9 cellular contexts compared by ENCODE assay signal in the genomic region with DNA sequence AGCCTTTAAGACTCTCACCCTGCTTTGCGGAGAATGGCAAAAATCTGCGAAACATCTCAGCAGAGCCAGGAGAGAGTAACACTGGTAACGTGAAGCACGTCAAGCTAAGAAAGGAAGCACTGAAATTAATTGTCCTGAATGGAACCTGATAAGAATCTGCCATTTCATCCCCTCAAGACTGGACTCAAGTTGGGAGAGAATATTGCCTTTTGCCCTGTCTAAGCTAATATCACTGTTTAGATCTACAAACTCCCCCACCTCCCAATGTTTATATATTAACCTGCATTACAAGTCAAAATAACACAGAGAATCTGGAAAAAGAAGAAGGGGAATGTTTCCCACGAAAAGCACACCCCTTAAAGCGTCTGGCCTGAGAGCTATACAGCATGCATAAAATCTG. TPM values are rescaled to one million over a fixed set of nuclear protein-coding genes. Genes with fewer than 3 reads are reported as not detected.
DNase-seq lines count a peak whose midpoint lies in the region; ATAC-seq, FAIRE-seq and TF ChIP-seq lines count a peak whose summit lies in the region.
"Had no signal": no experiment of that assay in that cellular context is flagged by ENCODE, and none has a peak within 500 bp of the region (broad histone marks: within the 10 kb centered on the region; RNA-seq: fewer than 3 reads in every experiment).

No MANE protein-coding gene starts in this region.

- H3K4me1 Mint-ChIP-seq in activated naive CD4-positive, alpha-beta T cell treated with anti-CD3 and anti-CD28 coated beads, Interleukin-2, amount 50 U/mL, for 24 hours, result peaks cover 38% of the 10 kb centered on the region
- H3K4me1 Mint-ChIP-seq in astrocyte (ENCODE audit: low read depth, unreplicated experiment), result peaks cover 6% of the 10 kb centered on the region
- H3K4me1 Mint-ChIP-seq in type B pancreatic cell (ENCODE audit: unreplicated experiment), result peaks cover 32% of the 10 kb centered on the region

- H4K20me1 ChIP-seq in astrocyte (ENCODE audit: insufficient read depth, low read length), result peaks cover 12% of the 10 kb centered on the region

- H3K4me1 ChIP-seq in astrocyte (ENCODE audit: insufficient read depth, low read length) (peaks cover 12% of the 10 kb centered on the region), mononuclear cell (ENCODE audit: insufficient read depth, low read length) (peaks cover 36% of the 10 kb centered on the region)

- no peak for DNase-seq in activated naive CD4-positive, alpha-beta T cell treated with anti-CD3 and anti-CD28 coated beads, Interleukin-2, amount 50 U/mL, for 16 hours
- no peak for DNase-seq in astrocyte (ENCODE audit: low read depth)
- no peak for DNase-seq in type B pancreatic cell (ENCODE audit: extremely low spot score, unreplicated experiment)
- no peak for DNase-seq in 8988T
- no peak for DNase-seq in NCI-H2029 (lab: John Stamatoyannopoulos, UW)

- no peaks in the 10 kb centered on the region for H3K79me2 ChIP-seq in astrocyte (ENCODE audit: insufficient read depth, low read length)

- peak overlapping the region; percentile 92 for H3K4me3 Mint-ChIP-seq in activated naive CD4-positive, alpha-beta T cell treated with anti-CD3 and anti-CD28 coated beads, Interleukin-2, amount 50 U/mL, for 24 hours
- H3K4me3 Mint-ChIP-seq in astrocyte (ENCODE audit: unreplicated experiment), result peak overlapping the region; percentile 88
- H3K4me3 Mint-ChIP-seq in type B pancreatic cell, result peak overlapping the region; percentile 89

- no peaks in the 10 kb centered on the region for H3K36me3 Mint-ChIP-seq in activated naive CD4-positive, alpha-beta T cell treated with anti-CD3 and anti-CD28 coated beads, Interleukin-2, amount 50 U/mL, for 24 hours
- H3K36me3 Mint-ChIP-seq in astrocyte (ENCODE audit: low read depth, unreplicated experiment) (no peaks in the 10 kb centered on the region), type B pancreatic cell (no peaks in the 10 kb centered on the region)

- H3K4me2 ChIP-seq in astrocyte (ENCODE audit: low read length), result peak overlapping the region; percentile 84

- no peaks in the 10 kb centered on the region for H3K27me3 Mint-ChIP-seq in activated naive CD4-positive, alpha-beta T cell treated with anti-CD3 and anti-CD28 coated beads, Interleukin-2, amount 50 U/mL, for 24 hours
- H3K27me3 Mint-ChIP-seq in astrocyte (ENCODE audit: low read depth, unreplicated experiment), result no peaks in the 10 kb centered on the region
- H3K27me3 Mint-ChIP-seq in type B pancreatic cell, result peaks cover 3% of the 10 kb centered on the region

- FAIRE-seq in astrocyte (lab: Jason Lieb, UNC), result no peak

- no peaks in the 10 kb centered on the region for H3K36me3 ChIP-seq in astrocyte (ENCODE audit: insufficient read depth, low read length)
- H3K36me3 ChIP-seq: HAP-1 had no signal

- ATAC-seq in GM18861 (IDR thresholded peaks at IDR 0.05; ENCODE audit: unreplicated experiment), result no peak

- H3K9me3 ChIP-seq in astrocyte (ENCODE audit: insufficient read depth, low read depth, low read length) (no peaks in the 10 kb centered on the region), mononuclear cell (ENCODE audit: low read depth, low read length) (no peaks in the 10 kb centered on the region)
- H3K9me3 ChIP-seq: HAP-1 had no signal

- H2AFZ ChIP-seq in astrocyte (ENCODE audit: low read depth, low read length), result no peak overlapping the region

- H3K9ac ChIP-seq in astrocyte (ENCODE audit: low read length), result no peak overlapping the region

- TF ChIP-seq CTCF in astrocyte (IDR thresholded peaks at IDR 0.05; ENCODE audit: insufficient read depth, low read depth, low read length), result no peak
- no peak for TF ChIP-seq CTCF in type B pancreatic cell (conservative IDR thresholded peaks at IDR 0.05)

- no peak overlapping the region for H3K27ac ChIP-seq in astrocyte (ENCODE audit: low read depth, low read length)

- peak overlapping the region; percentile 71 for H3K4me3 ChIP-seq in astrocyte (ENCODE audit: insufficient read depth, low read depth, low read length)
- H3K4me3 ChIP-seq in mononuclear cell (ENCODE audit: low read length), result peak overlapping the region; percentile 92

- H3K27me3 ChIP-seq in astrocyte (ENCODE audit: insufficient read depth, low read length) (no peaks in the 10 kb centered on the region), mononuclear cell (ENCODE audit: insufficient read depth, low read length) (no peaks in the 10 kb centered on the region)

- H3K27ac Mint-ChIP-seq in activated naive CD4-positive, alpha-beta T cell treated with anti-CD3 and anti-CD28 coated beads, Interleukin-2, amount 50 U/mL, for 24 hours, result peak overlapping the region; percentile 98
- H3K27ac Mint-ChIP-seq in astrocyte (ENCODE audit: unreplicated experiment) (no peak overlapping the region), type B pancreatic cell (peak overlapping the region; percentile 75)

- H3K9me3 Mint-ChIP-seq in activated naive CD4-positive, alpha-beta T cell treated with anti-CD3 and anti-CD28 coated beads, Interleukin-2, amount 50 U/mL, for 24 hours, result no peaks in the 10 kb centered on the region
- H3K9me3 Mint-ChIP-seq in astrocyte (ENCODE audit: unreplicated experiment), result no peaks in the 10 kb centered on the region
- no peaks in the 10 kb centered on the region for H3K9me3 Mint-ChIP-seq in type B pancreatic cell

RNA-seq across cellular contexts. Expression of a gene that starts 1.6 kb away (rescaled TPM):
- total RNA-seq in astrocyte (4.9 and 6.2 TPM in 2 replicates), mononuclear cell (31.1 TPM), type B pancreatic cell (ENCODE audit: low replicate concordance) (13.2 and 15.4 TPM in 2 replicates)

RNA-seq across cellular contexts. Expression of a gene that starts 26.6 kb away (rescaled TPM):
- total RNA-seq in astrocyte (not detected in 2 replicates), mononuclear cell (not detected), type B pancreatic cell (ENCODE audit: low replicate concordance) (not detected in 2 replicates)
